ENCODE assay signal across 9 cellular contexts in genomic region chr15:44489464-44489863, GRCh38. TPM values are rescaled to one million over a fixed set of nuclear protein-coding genes. Genes with fewer than 3 reads are reported as not detected.
DNase-seq lines count a peak whose midpoint lies in the region; ATAC-seq, FAIRE-seq and TF ChIP-seq lines count a peak whose summit lies in the region.
"Had no signal": no experiment of that assay in that cellular context is flagged by ENCODE, and none has a peak within 500 bp of the region (broad histone marks: within the 10 kb centered on the region; RNA-seq: fewer than 3 reads in every experiment).

No MANE protein-coding gene starts in this region.

- intact Hi-C loops in activated T-helper 2 cell treated with anti-CD3 and anti-CD28 coated beads, Interferon-gamma antibody, Interleukin-2, Interleukin-4, amounts not matched to agents 10 μg/mL and 5 μg/mL and 100 μg/mL, durations not matched to agents 14 hours and 24 hours and 36 hours (cut with micrococcal nuclease), result loop anchor here (5.0 kb wide), 3 partner anchors 37 to 182 kb away; partner anchors contain the start of gene CTDSPL2

- H3K36me3 Mint-ChIP-seq in activated T-helper 2 cell treated with anti-CD3 and anti-CD28 coated beads, Interferon-gamma antibody, Interleukin-2, Interleukin-4, amounts not matched to agents 10 μg/mL and 5 μg/mL and 100 μg/mL, durations not matched to agents 14 hours and 24 hours and 36 hours (ENCODE audit: low read depth), result peaks cover 60% of the 10 kb centered on the region

- FAIRE-seq in keratinocyte (lab: Jason Lieb, UNC), result no peak

- no peak overlapping the region for H2AFZ ChIP-seq in keratinocyte (ENCODE audit: control insufficient read depth, low read length)

- H3K4me3 ChIP-seq in HFF-Myc (replicated peaks; ENCODE audit: low read depth, low read length) (no peak overlapping the region), keratinocyte (ENCODE audit: control insufficient read depth in 2 of 3, extremely low read depth in 1 of 3, insufficient read depth in 2 of 3, low read depth in 1 of 3, low read length in 3 of 3) (no peak overlapping the region)

- H3K9me3 ChIP-seq in keratinocyte (ENCODE audit: control insufficient read depth, low read depth, low read length), result no peaks in the 10 kb centered on the region

- no peaks in the 10 kb centered on the region for H3K79me2 ChIP-seq in keratinocyte (ENCODE audit: control insufficient read depth, insufficient read depth, low read length)

- H3K9ac ChIP-seq in keratinocyte (ENCODE audit: control insufficient read depth, extremely low read depth, insufficient read depth, low read length), result no peak overlapping the region

- peaks cover 9% of the 10 kb centered on the region for H3K4me1 ChIP-seq in keratinocyte (ENCODE audit: control insufficient read depth, extremely low read depth, insufficient read depth, low read length)

- DNase-seq in ACHN, result peak; percentile 94
- DNase-seq in HFF-Myc (ENCODE audit: extremely low read depth, low read depth), result peak; percentile 56
- no peak for DNase-seq in activated T-helper 2 cell treated with anti-CD3 and anti-CD28 coated beads, Interferon-gamma antibody, Interleukin-2, Interleukin-4, amounts not matched to agents 10 μg/mL and 5 μg/mL and 100 μg/mL, durations not matched to agents 14 hours and 24 hours and 36 hours (ENCODE audit: low spot score)
- DNase-seq in keratinocyte (ENCODE audit: low read depth, low spot score), result peak; percentile 13
- no peak for DNase-seq in nucleus accumbens (lab: John Stamatoyannopoulos, UW)
- DNase-seq: NCI-H1436 treated with DMSO at 0.1 percent for 48 hours had no signal

- no peaks in the 10 kb centered on the region for H3K36me3 ChIP-seq in keratinocyte (ENCODE audit: control insufficient read depth in 2 of 2, extremely low read depth in 1 of 2, insufficient read depth in 2 of 2, low read length in 2 of 2)

- H3K27me3 Mint-ChIP-seq in activated T-helper 2 cell treated with anti-CD3 and anti-CD28 coated beads, Interferon-gamma antibody, Interleukin-2, Interleukin-4, amounts not matched to agents 10 μg/mL and 5 μg/mL and 100 μg/mL, durations not matched to agents 14 hours and 24 hours and 36 hours (ENCODE audit: low read depth), result no peaks in the 10 kb centered on the region

- no peaks in the 10 kb centered on the region for H3K9me1 ChIP-seq in keratinocyte (ENCODE audit: control insufficient read depth, extremely low read depth, insufficient read depth, low read length)

- TF ChIP-seq CTCF in HFF-Myc (IDR thresholded peaks at IDR 0.05; ENCODE audit: low read depth, low read length, missing control alignments), result no peak
- no peak for TF ChIP-seq CTCF in keratinocyte (optimal IDR thresholded peaks at IDR 0.05 in 1 of 3, IDR thresholded peaks at IDR 0.05 in 1 of 3, conservative IDR thresholded peaks at IDR 0.05 in 1 of 3; ENCODE audit: extremely low read depth in 1 of 3, insufficient read depth in 2 of 3, low read length in 3 of 3)

- H3K4me1 Mint-ChIP-seq in activated T-helper 2 cell treated with anti-CD3 and anti-CD28 coated beads, Interferon-gamma antibody, Interleukin-2, Interleukin-4, amounts not matched to agents 10 μg/mL and 5 μg/mL and 100 μg/mL, durations not matched to agents 14 hours and 24 hours and 36 hours (ENCODE audit: low read depth), result peaks cover 27% of the 10 kb centered on the region

- no peak overlapping the region for H3K27ac ChIP-seq in keratinocyte (ENCODE audit: control insufficient read depth, insufficient read depth, low read length)

- H3K4me3 Mint-ChIP-seq in activated T-helper 2 cell treated with anti-CD3 and anti-CD28 coated beads, Interferon-gamma antibody, Interleukin-2, Interleukin-4, amounts not matched to agents 10 μg/mL and 5 μg/mL and 100 μg/mL, durations not matched to agents 14 hours and 24 hours and 36 hours (ENCODE audit: low read depth), result no peak overlapping the region

- no peak for ATAC-seq in GM18907 (IDR thresholded peaks at IDR 0.05; ENCODE audit: unreplicated experiment)
- ATAC-seq in HG03520 (IDR thresholded peaks at IDR 0.05; ENCODE audit: unreplicated experiment), result no peak
- no peak for ATAC-seq in HG03457 (IDR thresholded peaks at IDR 0.05; ENCODE audit: unreplicated experiment)

- peak overlapping the region; percentile 64 for H3K27ac Mint-ChIP-seq in activated T-helper 2 cell treated with anti-CD3 and anti-CD28 coated beads, Interferon-gamma antibody, Interleukin-2, Interleukin-4, amounts not matched to agents 10 μg/mL and 5 μg/mL and 100 μg/mL, durations not matched to agents 14 hours and 24 hours and 36 hours

- no peaks in the 10 kb centered on the region for H4K20me1 ChIP-seq in keratinocyte (ENCODE audit: control insufficient read depth, extremely low read depth, insufficient read depth, low read length)

- in situ Hi-C loops in ACHN (cut with HindIII; ENCODE audit: low pct_ligation_motif_present, low pct_unique_long_range_greater_than_20kb, low sequenced_read_pairs), result no loop called here

- H3K4me2 ChIP-seq in keratinocyte (ENCODE audit: control insufficient read depth, extremely low read depth, insufficient read depth, low read depth, low read length), result no peak overlapping the region

- H3K27me3 ChIP-seq in keratinocyte (ENCODE audit: control insufficient read depth, extremely low read depth, insufficient read depth, low read length), result no peaks in the 10 kb centered on the region

- dilution Hi-C loops in keratinocyte (cut with MboI; ENCODE audit: extremely low pct_ligation_motif_present, low sequenced_read_pairs), result no loop called here

- H3K9me3 Mint-ChIP-seq in activated T-helper 2 cell treated with anti-CD3 and anti-CD28 coated beads, Interferon-gamma antibody, Interleukin-2, Interleukin-4, amounts not matched to agents 10 μg/mL and 5 μg/mL and 100 μg/mL, durations not matched to agents 14 hours and 24 hours and 36 hours, result no peaks in the 10 kb centered on the region

RNA-seq across cellular contexts. Expression of gene EIF3J, which starts 47.5 kb away (rescaled TPM):
- 127 and 135 TPM in 2 replicates for total RNA-seq in activated T-helper 2 cell treated with anti-CD3 and anti-CD28 coated beads, Interferon-gamma antibody, Interleukin-2, Interleukin-4, amounts not matched to agents 10 μg/mL and 5 μg/mL and 100 μg/mL, durations not matched to agents 14 hours and 24 hours and 36 hours
- polyA plus RNA-seq in keratinocyte, result 51.5 to 99.4 TPM (median 64.4 TPM) in 3 replicates
- 89.6 TPM for polyA plus RNA-seq in keratinocyte (2011; ENCODE audit: low read depth)
- 57.8 and 128 TPM in 2 replicates for polyA plus RNA-seq in keratinocyte (2011; cell fraction: cytosol; rRNA removed)
- polyA plus RNA-seq in keratinocyte (2011; cell fraction: nucleus; rRNA removed), result 60.1 and 75.9 TPM in 2 replicates
- polyA plus RNA-seq in keratinocyte (2012; ENCODE audit: low replicate concordance), result 79.3 and 115 TPM in 2 replicates
- 12.0 to 65.0 TPM (median 34.0 TPM) in 3 replicates for polyA minus RNA-seq in keratinocyte
- 31.5 TPM for polyA minus RNA-seq in keratinocyte (2011; cell fraction: cytosol; rRNA and poly(A)+ RNA removed)
- 13.8 and 37.0 TPM in 2 replicates for polyA minus RNA-seq in keratinocyte (2011; cell fraction: nucleus; rRNA and poly(A)+ RNA removed)

Comparison
In these comparisons a context has a peak if more than half of its experiments do, and no peak if none do; other contexts are left out.
1. DNase-seq: peak in ACHN (single experiment), HFF-Myc (single experiment) and keratinocyte (single experiment); none in activated T-helper 2 cell treated with anti-CD3 and anti-CD28 coated beads, Interferon-gamma antibody, Interleukin-2, Interleukin-4, amounts not matched to agents 10 μg/mL and 5 μg/mL and 100 μg/mL, durations not matched to agents 14 hours and 24 hours and 36 hours (single experiment) and nucleus accumbens (0 of 56).